In the genomic region with DNA sequence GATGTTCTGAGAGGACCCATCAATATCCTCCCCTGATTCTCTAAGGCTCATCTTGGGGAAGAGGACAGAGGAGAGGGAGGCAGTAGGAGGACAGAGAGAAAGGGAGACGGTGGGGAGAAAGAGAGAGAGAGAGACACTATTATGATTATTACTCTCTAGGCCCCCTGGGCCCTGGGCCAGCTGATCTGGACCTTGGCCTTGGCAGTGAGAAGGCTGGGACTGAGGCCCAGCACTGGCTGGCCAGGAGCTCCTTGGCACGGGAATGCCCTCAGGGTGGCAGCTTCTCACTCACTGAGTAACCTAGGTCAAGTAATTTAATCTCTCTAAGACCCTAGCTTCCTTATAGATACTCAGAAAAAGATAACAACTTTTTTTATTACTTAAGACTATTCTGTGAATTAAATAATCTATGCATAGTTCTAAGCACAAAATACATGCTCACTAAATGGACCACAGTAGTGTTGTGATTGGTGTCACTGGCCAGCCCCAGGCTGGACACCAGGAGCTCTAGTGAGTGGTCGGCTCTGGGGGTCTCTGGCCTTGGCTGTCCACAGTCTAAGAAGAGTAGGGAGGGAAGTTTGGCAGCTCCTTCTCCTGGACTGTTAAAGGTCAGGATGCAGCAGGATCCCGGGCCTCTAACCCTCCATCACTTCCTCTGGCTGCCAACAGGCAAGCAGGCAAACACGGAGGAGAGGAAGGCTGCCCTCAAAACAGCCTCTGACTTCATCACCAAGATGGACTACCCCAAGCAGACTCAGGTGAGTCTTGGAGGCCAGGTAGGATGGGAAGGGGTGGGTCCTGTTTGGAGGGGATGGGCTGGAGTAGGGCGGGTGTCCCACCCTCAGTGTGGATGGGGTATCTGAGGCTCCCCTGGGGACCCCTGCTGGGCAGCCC, we compare ENCODE assay signal across 15 cellular contexts. TPM values are rescaled to one million over a fixed set of nuclear protein-coding genes. Genes with fewer than 3 reads are reported as not detected.
DNase-seq lines count a peak whose midpoint lies in the region; ATAC-seq, FAIRE-seq and TF ChIP-seq lines count a peak whose summit lies in the region.
"Had no signal": no experiment of that assay in that cellular context is flagged by ENCODE, and none has a peak within 500 bp of the region (broad histone marks: within the 10 kb centered on the region; RNA-seq: fewer than 3 reads in every experiment).

No MANE protein-coding gene starts in this region.

- peak overlapping the region; percentile 76; the same call in 1 of the 2 replicates for H4K8ac ChIP-seq in H1 (ENCODE audit: extremely low read depth, insufficient read depth, low read length)

- H4K5ac ChIP-seq in H1 (ENCODE audit: insufficient read length, low read depth, low read length), result no peak overlapping the region

- H3K27ac ChIP-seq in H1 (ENCODE audit: low read depth, low read length) (no peak overlapping the region), lung (ENCODE audit: low read depth in 1 of 2, low read length in 1 of 2) (peak overlapping the region; percentile 23 to 47)
- H3K27ac ChIP-seq: PC-9 had no signal

- peaks cover 26% of the 10 kb centered on the region for H3K4me1 Mint-ChIP-seq in stimulated activated effector memory CD8-positive, alpha-beta T cell treated with anti-CD3 and anti-CD28 coated beads, Interleukin-12 subunit alpha, Interleukin-12 subunit beta, amount 100 ng/mL, for 72 hours

- H3K23me2 ChIP-seq in H1 (ENCODE audit: low read depth, low read length), result no peaks in the 10 kb centered on the region

- ATAC-seq in lung (ENCODE audit: insufficient read depth, low FRiP score) (no peak), HG02885 (IDR thresholded peaks at IDR 0.05; ENCODE audit: poor library complexity, unreplicated experiment) (no peak)
- no peak for ATAC-seq in stimulated activated effector memory CD8-positive, alpha-beta T cell treated with anti-CD3 and anti-CD28 coated beads, Interleukin-12 subunit alpha, Interleukin-12 subunit beta, amount 100 ng/mL, for 72 hours

- no peak overlapping the region for H2AK5ac ChIP-seq in H1 (ENCODE audit: low read depth, low read length)

- no peak overlapping the region for H3K4ac ChIP-seq in H1 (replicated peaks; ENCODE audit: insufficient read length, low read depth, low read length)

- H3K9me3 Mint-ChIP-seq in stimulated activated effector memory CD8-positive, alpha-beta T cell treated with anti-CD3 and anti-CD28 coated beads, Interleukin-12 subunit alpha, Interleukin-12 subunit beta, amount 100 ng/mL, for 72 hours, result no peaks in the 10 kb centered on the region

- H3K4me2 ChIP-seq in H1 (ENCODE audit: insufficient read depth in 1 of 2, low read depth in 2 of 2, low read length in 2 of 2), result no peak overlapping the region
- H3K4me2 ChIP-seq: PC-9 had no signal

- FAIRE-seq in H1 (lab: Jason Lieb, UNC), result no peak
- FAIRE-seq: colon had no signal

- no peak for TF ChIP-seq EP300 in H1 (IDR thresholded peaks at IDR 0.05; ENCODE audit: borderline replicate concordance in 1 of 2, low read depth in 2 of 2, low read length in 2 of 2)

- no peak overlapping the region for H2BK5ac ChIP-seq in H1 (ENCODE audit: low read depth, low read length)

- H3K79me1 ChIP-seq in H1 (ENCODE audit: low read depth, low read length), result no peaks in the 10 kb centered on the region

- H4K20me1 ChIP-seq in H1 (replicated peaks in 1 of 2; ENCODE audit: control insufficient read depth in 1 of 2, insufficient read depth in 2 of 2, low read length in 2 of 2), result no peaks in the 10 kb centered on the region

- H3K9me3 ChIP-seq in H1 (ENCODE audit: insufficient read depth in 2 of 2, low read depth in 1 of 2, low read length in 1 of 2) (no peaks in the 10 kb centered on the region), lung (ENCODE audit: control insufficient read depth in 2 of 2, insufficient read depth in 1 of 2, low read length in 1 of 2) (no peaks in the 10 kb centered on the region)

- no peak overlapping the region for H2BK20ac ChIP-seq in H1 (ENCODE audit: low read length)

- CTCF ChIA-PET in H1 (lab: Charles Lee; ENCODE audit: partially characterized antibody), result interaction anchor here (0.7 to 9.9 kb wide), 25 partner anchors 8 to 1292 kb away, joined by 3 to 197 read pairs (median 5); no protein-coding TSS in a partner anchor

- no peak overlapping the region for H3K4me3 Mint-ChIP-seq in stimulated activated effector memory CD8-positive, alpha-beta T cell treated with anti-CD3 and anti-CD28 coated beads, Interleukin-12 subunit alpha, Interleukin-12 subunit beta, amount 100 ng/mL, for 72 hours

- H2BK12ac ChIP-seq in H1 (ENCODE audit: low read depth, low read length), result no peak overlapping the region

- 87% methylated on average over 6 of the region's 6 CpGs; no CpG with 5 or more reads in 1 of the 2 experiments for WGBS in H1 (ENCODE audit: extremely low coverage in 1 of 2, insufficient coverage in 1 of 2, insufficient read length in 1 of 2, insufficient replicate concordance in 2 of 2, low coverage in 1 of 2, low lambda C conversion rate in 2 of 2, missing lambda C conversion rate in 1 of 2), 2 experiments
- 72 to 81% methylated on average over 6 of the region's 6 CpGs for WGBS in lung, 2 donors

- no peak overlapping the region for H3K18ac ChIP-seq in H1 (ENCODE audit: extremely low read depth, low read length)

- no peak for TF ChIP-seq RAD21 in H1 (IDR thresholded peaks at IDR 0.05 in 1 of 2, conservative IDR thresholded peaks at IDR 0.05 in 1 of 2; ENCODE audit: low read depth in 2 of 2, low read length in 2 of 2)

- no peak overlapping the region for H2BK120ac ChIP-seq in H1 (replicated peaks; ENCODE audit: low read depth, low read length)

- peak; percentile 22; the same call in 1 of the 2 replicates for TF ChIP-seq CTCF in LNCaP clone FGC (IDR thresholded peaks at IDR 0.05; ENCODE audit: control insufficient read depth, extremely low read depth, insufficient read depth)
- TF ChIP-seq CTCF in H1 (IDR thresholded peaks at IDR 0.05; ENCODE audit: control extremely low read depth in 1 of 3, insufficient read depth in 1 of 3, low read depth in 1 of 3, low read length in 3 of 3), result no peak
- TF ChIP-seq CTCF in lung (IDR thresholded peaks at IDR 0.05; ENCODE audit: control extremely low read depth, extremely low read depth), result no peak

- peaks cover 0 to 2% (median 0%) of the 10 kb centered on the region in 4 experiments; a peak in 3 of 8 replicates for H3K36me3 ChIP-seq in H1 (ENCODE audit: control insufficient read depth in 2 of 4, insufficient read depth in 4 of 4, low read length in 3 of 4)
- peaks cover 18 to 42% of the 10 kb centered on the region in 2 donors for H3K36me3 ChIP-seq in lung (ENCODE audit: control insufficient read depth in 2 of 2, insufficient read depth in 2 of 2, low read length in 2 of 2)

- H3K27me3 ChIP-seq in H1 (replicated peaks in 1 of 4; ENCODE audit: control insufficient read depth in 3 of 4, extremely low read depth in 1 of 4, insufficient read depth in 3 of 4, low read length in 3 of 4), result no peaks in the 10 kb centered on the region
- H3K27me3 ChIP-seq in lung (ENCODE audit: control insufficient read depth, insufficient read depth), result no peaks in the 10 kb centered on the region

- DNase-seq in LNCaP clone FGC (ENCODE audit: low read depth), result no peak
- DNase-seq in H1 (ENCODE audit: low read depth in 1 of 2, low spot score in 2 of 2), result no peak
- no peak for DNase-seq in lung (ENCODE audit: low spot score)
- DNase-seq in stimulated activated effector memory CD8-positive, alpha-beta T cell treated with anti-CD3 and anti-CD28 coated beads, Interleukin-12 subunit alpha, Interleukin-12 subunit beta, amount 100 ng/mL, for 72 hours (ENCODE audit: low spot score in 2 of 2), result no peak
- DNase-seq in GM19240 (ENCODE audit: insufficient read length, low spot score), result no peak
- DNase-seq in activated CD4-positive, alpha-beta T cell treated with anti-CD3 and anti-CD28 coated beads, Interleukin-2, amount 50 U/mL, for 1 hour, result no peak
- DNase-seq in AG20443 (ENCODE audit: low spot score), result no peak
- DNase-seq: activated CD4-positive, alpha-beta T cell treated with anti-CD3 and anti-CD28 coated beads, Interleukin-2, amount 50 U/mL, for 4 hours; activated naive CD4-positive, alpha-beta T cell treated with Interleukin-2 at 50 U/mL for 16 hours; glutamatergic neuron; PC-9; retina; T-helper 2 cell had no signal

- H3K4me3 ChIP-seq in LNCaP clone FGC (ENCODE audit: low read depth, low read length) (no peak overlapping the region), H1 (ENCODE audit: extremely low read depth in 1 of 4, insufficient read depth in 2 of 4, low read depth in 3 of 4, low read length in 4 of 4) (no peak overlapping the region), lung (no peak overlapping the region)
- H3K4me3 ChIP-seq: PC-9 had no signal

- no peaks in the 10 kb centered on the region for H3K79me2 ChIP-seq in H1 (ENCODE audit: control insufficient read depth in 1 of 2, insufficient read depth in 2 of 2, low read length in 2 of 2)

- H3K4me1 ChIP-seq in H1 (replicated peaks in 1 of 4; ENCODE audit: control insufficient read depth in 3 of 4, insufficient read depth in 4 of 4, low read length in 3 of 4) (no peaks in the 10 kb centered on the region), lung (ENCODE audit: control insufficient read depth in 2 of 2, insufficient read depth in 2 of 2, low read length in 2 of 2) (peaks cover 0 to 8% of the 10 kb centered on the region in 2 donors)

- no peak overlapping the region for H3K23ac ChIP-seq in H1 (ENCODE audit: insufficient read length)

- H2AFZ ChIP-seq in H1 (ENCODE audit: low read length), result no peak overlapping the region
- H2AFZ ChIP-seq: PC-9 had no signal

- TF ChIP-seq POLR2A in H1 (IDR thresholded peaks at IDR 0.05; ENCODE audit: control extremely low read depth in 1 of 2, low read depth in 2 of 2, low read length in 2 of 2), result no peak

- H3K56ac ChIP-seq in H1 (replicated peaks; ENCODE audit: insufficient read length, low read depth, low read length), result no peak overlapping the region

- no peak overlapping the region for H2BK15ac ChIP-seq in H1 (ENCODE audit: low read length)

- peaks cover 7% of the 10 kb centered on the region for H3K36me3 Mint-ChIP-seq in stimulated activated effector memory CD8-positive, alpha-beta T cell treated with anti-CD3 and anti-CD28 coated beads, Interleukin-12 subunit alpha, Interleukin-12 subunit beta, amount 100 ng/mL, for 72 hours

- POLR2A ChIA-PET in H1 (lab: Charles Lee; ENCODE audit: partially characterized antibody), result interaction anchor here (1.0 kb wide), 1 partner anchor 106 kb away, joined by 3 read pairs; no protein-coding TSS in a partner anchor

- H3K9ac ChIP-seq in H1 (replicated peaks in 1 of 4; ENCODE audit: extremely low read depth in 1 of 4, low read depth in 3 of 4, low read length in 3 of 4), result no peak overlapping the region

- H3K27ac Mint-ChIP-seq in stimulated activated effector memory CD8-positive, alpha-beta T cell treated with anti-CD3 and anti-CD28 coated beads, Interleukin-12 subunit alpha, Interleukin-12 subunit beta, amount 100 ng/mL, for 72 hours, result peak overlapping the region; percentile 53

- H3K14ac ChIP-seq in H1 (ENCODE audit: insufficient read length), result no peak overlapping the region

- no peak overlapping the region for H4K91ac ChIP-seq in H1 (replicated peaks; ENCODE audit: insufficient read length, low read length)

RNA-seq across cellular contexts. Expression of a gene that starts 50.0 kb away (rescaled TPM):
- 49.7 and 52.3 TPM in 2 replicates for total RNA-seq in H1 (2021; fragmentation: NEBNext Ultra II Directional; extraction: Animal tissue kit (Norgen Biotek cat#: 25700))
- 94.5 and 107 TPM in 2 replicates for polyA plus RNA-seq in H1 (2011; rRNA removed)
- polyA plus RNA-seq in H1 (2011; cell fraction: cytosol; rRNA removed), result 101 TPM
- polyA plus RNA-seq in H1 (2011; cell fraction: nucleus; rRNA removed), result 135 TPM
- polyA plus RNA-seq in H1 (2012, experiment 1 of 2), result 54.3 to 109 TPM (median 91.7 TPM) in 4 replicates
- 62.4 TPM for polyA plus RNA-seq in H1 (2012, experiment 2 of 2)
- polyA plus RNA-seq in H1 (2013, experiment 1 of 2), result 15.2 TPM
- polyA plus RNA-seq in H1 (2013, experiment 2 of 2), result 14.2 TPM
- 113 and 127 TPM in 2 replicates for polyA minus RNA-seq in H1 (2011; rRNA and poly(A)+ RNA removed)
- polyA minus RNA-seq in H1 (2011; cell fraction: cytosol; rRNA and poly(A)+ RNA removed), result 70.7 TPM
- polyA minus RNA-seq in H1 (2011; cell fraction: nucleus; rRNA and poly(A)+ RNA removed), result 53.4 TPM
- total RNA-seq in lung, result 100 to 1,000 TPM; 133 to 468 TPM
- polyA plus RNA-seq in lung, result 100 to 1,000 TPM; 201 to 265 TPM

RNA-seq across cellular contexts. Expression of a gene that starts 52.1 kb away (rescaled TPM):
- total RNA-seq in H1 (2021; fragmentation: NEBNext Ultra II Directional; extraction: Animal tissue kit (Norgen Biotek cat#: 25700)), result 58.1 and 60.4 TPM in 2 replicates
- polyA plus RNA-seq in H1 (2011; rRNA removed), result 20.5 and 25.2 TPM in 2 replicates
- polyA plus RNA-seq in H1 (2011; cell fraction: cytosol; rRNA removed), result 30.4 TPM
- 10.9 TPM for polyA plus RNA-seq in H1 (2011; cell fraction: nucleus; rRNA removed)
- polyA plus RNA-seq in H1 (2012, experiment 1 of 2), result 18.9 to 25.1 TPM (median 22.1 TPM) in 4 replicates
- polyA plus RNA-seq in H1 (2012, experiment 2 of 2), result 10.1 TPM
- 22.8 TPM for polyA plus RNA-seq in H1 (2013, experiment 1 of 2)
- polyA plus RNA-seq in H1 (2013, experiment 2 of 2), result 32.2 TPM
- 23.4 and 25.4 TPM in 2 replicates for polyA minus RNA-seq in H1 (2011; rRNA and poly(A)+ RNA removed)
- 29.1 TPM for polyA minus RNA-seq in H1 (2011; cell fraction: cytosol; rRNA and poly(A)+ RNA removed)
- polyA minus RNA-seq in H1 (2011; cell fraction: nucleus; rRNA and poly(A)+ RNA removed), result 14.4 TPM
- total RNA-seq in lung, result 100 to 1,000 TPM; 405 to 470 TPM
- 100 to 1,000 TPM; 311 to 413 TPM for polyA plus RNA-seq in lung
